Comparison of ENCODE assay signal across 17 cellular contexts in genomic region chr9:21696411-21696865, GRCh38.
DNase-seq lines count a peak whose midpoint lies in the region; ATAC-seq and TF ChIP-seq lines count a peak whose summit lies in the region.
"Had no signal": no experiment of that assay in that cellular context is flagged by ENCODE, and none has a peak within 500 bp of the region (broad histone marks: within the 10 kb centered on the region; RNA-seq: fewer than 3 reads in every experiment).

No MANE protein-coding gene starts in this region.

- DNase-seq in BE2C, result peak; percentile 20
- peak; percentile 79 for DNase-seq in H7
- no peak for DNase-seq in coronary artery (ENCODE audit: low spot score)
- no peak for DNase-seq in activated CD4-positive, alpha-beta T cell treated with anti-CD3 and anti-CD28 coated beads for 36 hours
- DNase-seq: activated CD8-positive, alpha-beta memory T cell treated with anti-CD3 and anti-CD28 coated beads, Interleukin-2, amount 50 U/mL, for 48 hours; activated naive CD8-positive, alpha-beta T cell treated with anti-CD3 and anti-CD28 coated beads, Interleukin-2, amount 10 ng/mL, durations not matched to agents 7 days and 5 days; CD4-positive, alpha-beta T cell; foreskin fibroblast; NCI-H226; SHP77 had no signal

- no peaks in the 10 kb centered on the region for H3K36me3 Mint-ChIP-seq in activated CD4-positive, alpha-beta T cell treated with anti-CD3 and anti-CD28 coated beads for 36 hours (ENCODE audit: low read depth)

- H3K9ac ChIP-seq in iPS-15b (ENCODE audit: low read depth, low read length), result no peak overlapping the region

- no peaks in the 10 kb centered on the region for H3K4me1 Mint-ChIP-seq in activated CD4-positive, alpha-beta T cell treated with anti-CD3 and anti-CD28 coated beads for 36 hours
- H3K4me1 Mint-ChIP-seq: activated naive CD8-positive, alpha-beta T cell treated with anti-CD3 and anti-CD28 coated beads, Interleukin-2, amount 10 ng/mL, durations not matched to agents 7 days and 5 days; neural crest cell had no signal

- CTCF ChIA-PET in activated CD4-positive, alpha-beta T cell treated with anti-CD3 and anti-CD28 coated beads for 36 hours (lab: Charles Lee), result no interaction called here

- TF ChIP-seq CTCF in BE2C (IDR thresholded peaks at IDR 0.05; ENCODE audit: low read depth, low read length) (no peak), coronary artery (IDR thresholded peaks at IDR 0.05) (no peak)

- H3K4me3 Mint-ChIP-seq in activated CD4-positive, alpha-beta T cell treated with anti-CD3 and anti-CD28 coated beads for 36 hours, result no peak overlapping the region
- H3K4me3 Mint-ChIP-seq: activated naive CD8-positive, alpha-beta T cell treated with anti-CD3 and anti-CD28 coated beads, Interleukin-2, amount 10 ng/mL, durations not matched to agents 7 days and 5 days; CD4-positive, alpha-beta T cell; dendritic cell treated with granulocyte-macrophage colony-stimulating factor and Interleukin-4, amounts not matched to agents 40 ng/mL and 50 ng/mL, for 4 days; neural crest cell had no signal

- peaks cover 7% of the 10 kb centered on the region for H3K27me3 ChIP-seq in BE2C
- H3K27me3 ChIP-seq in H7 (ENCODE audit: control insufficient read depth, insufficient read depth, low read length), result no peaks in the 10 kb centered on the region; the same call in 1 of the 2 replicates
- H3K27me3 ChIP-seq in iPS-15b (ENCODE audit: control insufficient read depth, insufficient read depth, low read length), result peaks cover 6% of the 10 kb centered on the region

- H3K27ac Mint-ChIP-seq in activated CD4-positive, alpha-beta T cell treated with anti-CD3 and anti-CD28 coated beads for 36 hours, result no peak overlapping the region
- H3K27ac Mint-ChIP-seq: activated naive CD8-positive, alpha-beta T cell treated with anti-CD3 and anti-CD28 coated beads, Interleukin-2, amount 10 ng/mL, durations not matched to agents 7 days and 5 days; CD4-positive, alpha-beta T cell; dendritic cell treated with granulocyte-macrophage colony-stimulating factor and Interleukin-4, amounts not matched to agents 40 ng/mL and 50 ng/mL, for 4 days had no signal

- no peak overlapping the region for H3K27ac ChIP-seq in coronary artery
- H3K27ac ChIP-seq: left lung had no signal

- ATAC-seq in SK-N-SH treated with all-trans-retinoic acid at 6 μM for 48 hours (0 out of 3 replicates have a peak, but pooled peaks have one; percentile 43), HG03108 (IDR thresholded peaks at IDR 0.05; ENCODE audit: unreplicated experiment) (no peak), GM21723 (IDR thresholded peaks at IDR 0.05; ENCODE audit: unreplicated experiment) (no peak)
- ATAC-seq in activated CD4-positive, alpha-beta T cell treated with anti-CD3 and anti-CD28 coated beads for 36 hours, result no peak
- ATAC-seq: left lung had no signal

- intact Hi-C loops in activated CD4-positive, alpha-beta T cell treated with anti-CD3 and anti-CD28 coated beads for 36 hours (cut with DNase I, micrococcal nuclease), result no loop called here

- H3K4me3 ChIP-seq in BE2C (ENCODE audit: low read depth, low read length) (no peak overlapping the region), H7 (ENCODE audit: insufficient read depth, low read depth, low read length) (peak overlapping the region; percentile 5; the same call in 1 of the 2 replicates), iPS-15b (ENCODE audit: low read depth, low read length) (peak overlapping the region; percentile 37), coronary artery (no peak overlapping the region)
- H3K4me3 ChIP-seq: left lung had no signal

- POLR2A ChIA-PET in activated CD4-positive, alpha-beta T cell treated with anti-CD3 and anti-CD28 coated beads for 36 hours (lab: Charles Lee), result no interaction called here

- H3K36me3 ChIP-seq in BE2C (no peaks in the 10 kb centered on the region), H7 (replicated peaks; ENCODE audit: control insufficient read depth, insufficient read depth, low read length) (no peaks in the 10 kb centered on the region), iPS-15b (ENCODE audit: control insufficient read depth, insufficient read depth, low read length) (no peaks in the 10 kb centered on the region)
- H3K36me3 ChIP-seq: left lung had no signal

- peaks cover 2% of the 10 kb centered on the region for H3K27me3 Mint-ChIP-seq in activated CD4-positive, alpha-beta T cell treated with anti-CD3 and anti-CD28 coated beads for 36 hours
- H3K27me3 Mint-ChIP-seq: CD4-positive, alpha-beta T cell had no signal

- H3K9me3 Mint-ChIP-seq in activated CD4-positive, alpha-beta T cell treated with anti-CD3 and anti-CD28 coated beads for 36 hours (ENCODE audit: low read depth), result peaks cover 5% of the 10 kb centered on the region
- H3K9me3 Mint-ChIP-seq: CD4-positive, alpha-beta T cell; neural crest cell had no signal

- no peaks in the 10 kb centered on the region for H3K9me3 ChIP-seq in BE2C
- H3K9me3 ChIP-seq in iPS-15b (ENCODE audit: control insufficient read depth, insufficient read depth, low read length), result no peaks in the 10 kb centered on the region

- H3K4me1 ChIP-seq in BE2C (no peaks in the 10 kb centered on the region), iPS-15b (ENCODE audit: control insufficient read depth, insufficient read depth, low read length) (no peaks in the 10 kb centered on the region)
- H3K4me1 ChIP-seq: left lung had no signal

TF ChIP-seq in SK-N-SH treated with all-trans-retinoic acid at 6 μM for 48 hours, 23 proteins besides CTCF, POLR2A, EP300 and RAD21:
- TF ChIP-seq ZNF8 (CRISPR knock-in tag; IDR thresholded peaks at IDR 0.05) (no peak), TCF4 (CRISPR knock-in tag; IDR thresholded peaks at IDR 0.05; ENCODE audit: borderline replicate concordance) (no peak), TSHZ2 (CRISPR knock-in tag; IDR thresholded peaks at IDR 0.05) (no peak), SNAI2 (CRISPR knock-in tag; IDR thresholded peaks at IDR 0.05) (no peak), ZC3H10 (CRISPR knock-in tag; IDR thresholded peaks at IDR 0.05) (no peak), ZFP3 (CRISPR knock-in tag; IDR thresholded peaks at IDR 0.05) (no peak), PPARA (CRISPR knock-in tag; IDR thresholded peaks at IDR 0.05; ENCODE audit: borderline replicate concordance) (no peak), ESRRG (CRISPR knock-in tag; IDR thresholded peaks at IDR 0.05) (no peak), CREB5 (CRISPR knock-in tag; IDR thresholded peaks at IDR 0.05; ENCODE audit: low read depth) (no peak), ZNF565 (CRISPR knock-in tag; conservative IDR thresholded peaks at IDR 0.05; ENCODE audit: low read depth) (no peak), PATZ1 (CRISPR knock-in tag; IDR thresholded peaks at IDR 0.05; ENCODE audit: borderline replicate concordance) (no peak), ISL1 (CRISPR knock-in tag; IDR thresholded peaks at IDR 0.05) (no peak)

Comparison
In these comparisons a context has a peak if more than half of its experiments do, and no peak if none do; other contexts are left out.
1. DNase-seq: peak in BE2C (single experiment) and H7 (single experiment); none in coronary artery (single experiment) and activated CD4-positive, alpha-beta T cell treated with anti-CD3 and anti-CD28 coated beads for 36 hours (single experiment).
2. H3K4me3 ChIP-seq: peak in H7 (single experiment) and iPS-15b (single experiment); none in BE2C (single experiment) and coronary artery (single experiment).